ENCODE assay signal across 10 cellular contexts in the genomic region with DNA sequence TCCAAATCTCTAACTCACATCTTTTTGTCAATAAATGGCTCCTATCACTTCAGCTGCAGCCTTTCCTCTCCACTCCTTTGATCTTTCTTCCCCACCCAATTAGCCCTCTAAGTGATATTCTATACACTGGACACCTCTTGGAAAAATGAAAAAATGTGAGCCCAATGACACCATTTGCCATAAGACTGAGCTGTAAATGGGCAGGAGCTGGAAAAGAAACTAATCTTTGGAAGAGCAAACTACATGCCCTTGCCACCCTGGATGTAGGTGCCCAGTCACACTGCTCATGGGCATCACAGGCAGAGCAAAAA.
DNase-seq lines count a peak whose midpoint lies in the region; ATAC-seq and TF ChIP-seq lines count a peak whose summit lies in the region.
"Had no signal": no experiment of that assay in that cellular context is flagged by ENCODE, and none has a peak within 500 bp of the region (broad histone marks: within the 10 kb centered on the region; RNA-seq: fewer than 3 reads in every experiment).

No MANE protein-coding gene starts in this region.

- H3K4me1 Mint-ChIP-seq in brain = peaks cover 33% of the 10 kb centered on the region

- no peak overlapping the region for H3K4me3 ChIP-seq in cardiac muscle cell
- no peak overlapping the region for H3K4me3 ChIP-seq in muscle layer of colon (ENCODE audit: low read depth in 1 of 2, low read length in 2 of 2)
- no peak overlapping the region for H3K4me3 ChIP-seq in upper lobe of right lung
- H3K4me3 ChIP-seq in brain microvascular endothelial cell (ENCODE audit: low read depth, low read length) = no peak overlapping the region

- H3K9me3 ChIP-seq in cardiac muscle cell (ENCODE audit: low read depth) = no peaks in the 10 kb centered on the region
- H3K9me3 ChIP-seq in muscle layer of colon (ENCODE audit: low read length) = no peaks in the 10 kb centered on the region
- no peaks in the 10 kb centered on the region for H3K9me3 ChIP-seq in upper lobe of right lung

- H3K4me1 ChIP-seq in cardiac muscle cell (ENCODE audit: low read depth) (peaks cover 15% of the 10 kb centered on the region), muscle layer of colon (ENCODE audit: insufficient read depth, low read length) (peaks cover 15% of the 10 kb centered on the region), upper lobe of right lung (peaks cover 12% of the 10 kb centered on the region)

- H3K27me3 ChIP-seq in cardiac muscle cell (no peaks in the 10 kb centered on the region), muscle layer of colon (ENCODE audit: control insufficient read depth in 1 of 2, insufficient read depth in 2 of 2, low read length in 2 of 2) (no peaks in the 10 kb centered on the region), upper lobe of right lung (no peaks in the 10 kb centered on the region), brain microvascular endothelial cell (replicated peaks) (no peaks in the 10 kb centered on the region)

- H3K36me3 ChIP-seq in cardiac muscle cell (no peaks in the 10 kb centered on the region), muscle layer of colon (ENCODE audit: insufficient read depth, low read length) (peaks cover 3% of the 10 kb centered on the region), upper lobe of right lung (no peaks in the 10 kb centered on the region), brain microvascular endothelial cell (replicated peaks) (no peaks in the 10 kb centered on the region)

- TF ChIP-seq CTCF in cardiac muscle cell (IDR thresholded peaks at IDR 0.05; ENCODE audit: low read depth, low read length) (no peak), brain (conservative IDR thresholded peaks at IDR 0.05) (no peak), upper lobe of right lung (IDR thresholded peaks at IDR 0.05) (no peak), brain microvascular endothelial cell (IDR thresholded peaks at IDR 0.05; ENCODE audit: low read depth, low read length, missing control alignments) (no peak), RWPE1 (conservative IDR thresholded peaks at IDR 0.05; ENCODE audit: low read depth) (no peak)

- H3K27me3 Mint-ChIP-seq in brain = no peaks in the 10 kb centered on the region

- no peak overlapping the region for H3K9ac ChIP-seq in muscle layer of colon (ENCODE audit: low read length)

- intact Hi-C loops in cardiac septum (cut with DNase I) (no loop called here), upper lobe of right lung (cut with DNase I) (no loop called here)

- POLR2A ChIA-PET in RWPE1 (lab: Yijun Ruan, JAX; ENCODE audit: low non-redundant PET) = no interaction called here

- peak overlapping the region in 1 of 5 experiments; percentile 16 for H3K4me3 Mint-ChIP-seq in brain

- ATAC-seq in upper lobe of right lung (no peak), GM18520 (IDR thresholded peaks at IDR 0.05; ENCODE audit: unreplicated experiment) (no peak)

- H3K27ac Mint-ChIP-seq in brain = peak overlapping the region; percentile 26 to 90 (median 85)

- DNase-seq in cardiac muscle cell (ENCODE audit: low read depth in 1 of 2, low spot score in 1 of 2) (no peak), cardiac septum (ENCODE audit: low spot score) (no peak), upper lobe of right lung (no peak), brain microvascular endothelial cell (no peak), RWPE1 (ENCODE audit: low spot score) (no peak)
- DNase-seq: amniotic stem cell, NCI-H2081 treated with DMSO at 0.1 percent for 48 hours had no signal

- H3K27ac ChIP-seq in cardiac muscle cell (peak overlapping the region; percentile 71), muscle layer of colon (ENCODE audit: low read depth, low read length) (peak overlapping the region; percentile 36), upper lobe of right lung (peak overlapping the region; percentile 7), brain microvascular endothelial cell (no peak overlapping the region), RWPE1 (no peak overlapping the region)

- CTCF ChIA-PET in RWPE1 (lab: Yijun Ruan, JAX) = interaction anchor here (0.6 to 1.1 kb wide), 5 partner anchors 10 to 129 kb away, joined by 3 to 5 read pairs (median 3); no protein-coding TSS in a partner anchor

- peaks cover 49% of the 10 kb centered on the region for H3K36me3 Mint-ChIP-seq in brain

- H3K9me3 Mint-ChIP-seq in brain = peaks cover 0 to 4% (median 0%) of the 10 kb centered on the region in 5 experiments

- in situ Hi-C loops in brain microvascular endothelial cell (cut with HindIII; ENCODE audit: low pct_ligation_motif_present, low sequenced_read_pairs) = no loop called here

Comparison
In these comparisons a context has a peak if more than half of its experiments do, and no peak if none do; other contexts are left out.
1. H3K27ac ChIP-seq: peak in cardiac muscle cell (single experiment), muscle layer of colon (single experiment) and upper lobe of right lung (single experiment); none in brain microvascular endothelial cell (single experiment) and RWPE1 (single experiment).